In the genomic region with DNA sequence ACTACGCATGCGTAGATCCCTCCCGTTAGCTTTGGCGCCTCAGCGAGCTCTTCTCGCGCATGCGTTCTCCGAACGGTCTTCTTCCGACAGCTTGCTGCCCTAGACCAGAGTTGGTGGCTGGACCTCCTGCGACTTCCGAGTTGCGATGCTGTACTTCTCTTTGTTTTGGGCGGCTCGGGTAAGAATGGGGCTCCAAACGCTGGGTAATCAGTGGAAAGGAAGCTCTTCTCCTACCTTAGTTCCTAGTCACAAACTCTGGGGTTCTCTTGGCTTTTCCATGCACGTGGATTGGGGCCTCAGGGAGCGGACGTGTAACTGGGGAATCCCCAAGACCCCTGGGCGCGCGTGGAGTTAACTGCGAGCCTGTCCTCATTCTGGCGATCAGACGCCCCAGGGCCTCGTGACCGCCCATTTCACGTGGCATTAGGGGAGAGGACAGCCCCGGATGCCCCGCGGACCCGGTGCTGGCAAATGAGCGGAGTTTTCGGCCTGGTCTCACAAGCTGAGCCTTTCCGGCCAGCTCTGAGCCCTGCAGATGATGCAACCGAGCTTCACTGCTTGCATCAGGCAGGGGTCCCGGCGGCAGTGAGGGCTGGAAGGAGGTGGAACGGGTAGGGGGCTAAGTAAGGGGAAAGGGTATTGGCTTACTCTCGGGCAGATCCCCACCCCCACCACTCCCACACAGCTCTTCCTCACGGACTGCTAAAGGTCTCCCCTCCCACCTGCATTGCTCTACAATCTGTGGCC, we compare ENCODE assay signal across 1 cellular context.
TF ChIP-seq lines count a peak whose summit lies in the region.

A gene (plus strand): TSS at position 78 of the 747 bp plus-strand sequence. CDS start 68 bp downstream, at position 146.

TF ChIP-seq in K562, 482 proteins besides CTCF, POLR2A, EP300 and RAD21 (continued from another document and continues in another):
- TF ChIP-seq, protein P1, sequence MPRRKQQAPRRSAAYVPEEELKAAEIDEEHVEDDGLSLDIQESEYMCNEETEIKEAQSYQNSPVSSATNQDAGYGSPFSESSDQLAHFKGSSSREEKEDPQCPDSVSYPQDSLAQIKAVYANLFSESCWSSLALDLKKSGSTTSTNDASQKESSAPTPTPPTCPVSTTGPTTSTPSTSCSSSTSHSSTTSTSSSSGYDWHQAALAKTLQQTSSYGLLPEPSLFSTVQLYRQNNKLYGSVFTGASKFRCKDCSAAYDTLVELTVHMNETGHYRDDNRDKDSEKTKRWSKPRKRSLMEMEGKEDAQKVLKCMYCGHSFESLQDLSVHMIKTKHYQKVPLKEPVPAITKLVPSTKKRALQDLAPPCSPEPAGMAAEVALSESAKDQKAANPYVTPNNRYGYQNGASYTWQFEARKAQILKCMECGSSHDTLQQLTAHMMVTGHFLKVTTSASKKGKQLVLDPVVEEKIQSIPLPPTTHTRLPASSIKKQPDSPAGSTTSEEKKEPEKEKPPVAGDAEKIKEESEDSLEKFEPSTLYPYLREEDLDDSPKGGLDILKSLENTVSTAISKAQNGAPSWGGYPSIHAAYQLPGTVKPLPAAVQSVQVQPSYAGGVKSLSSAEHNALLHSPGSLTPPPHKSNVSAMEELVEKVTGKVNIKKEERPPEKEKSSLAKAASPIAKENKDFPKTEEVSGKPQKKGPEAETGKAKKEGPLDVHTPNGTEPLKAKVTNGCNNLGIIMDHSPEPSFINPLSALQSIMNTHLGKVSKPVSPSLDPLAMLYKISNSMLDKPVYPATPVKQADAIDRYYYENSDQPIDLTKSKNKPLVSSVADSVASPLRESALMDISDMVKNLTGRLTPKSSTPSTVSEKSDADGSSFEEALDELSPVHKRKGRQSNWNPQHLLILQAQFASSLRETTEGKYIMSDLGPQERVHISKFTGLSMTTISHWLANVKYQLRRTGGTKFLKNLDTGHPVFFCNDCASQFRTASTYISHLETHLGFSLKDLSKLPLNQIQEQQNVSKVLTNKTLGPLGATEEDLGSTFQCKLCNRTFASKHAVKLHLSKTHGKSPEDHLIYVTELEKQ (CRISPR knock-in tag; IDR thresholded peaks at IDR 0.05): no peak
- TF ChIP-seq ELF4 (CRISPR knock-in tag; IDR thresholded peaks at IDR 0.05) (no peak), RCOR1 (IDR thresholded peaks at IDR 0.05; ENCODE audit: borderline replicate concordance in 1 of 2, low read depth in 2 of 2, low read length in 2 of 2) (no peak), NR3C1 (CRISPR knock-in tag; IDR thresholded peaks at IDR 0.05) (no peak), FOS (IDR thresholded peaks at IDR 0.05; ENCODE audit: extremely low read depth, insufficient read length) (no peak), NUFIP1 (IDR thresholded peaks at IDR 0.05; ENCODE audit: partially characterized antibody) (no peak), TARDBP (IDR thresholded peaks at IDR 0.05) (no peak; the same call in 1 of the 2 replicates), SRF (CRISPR knock-in tag; IDR thresholded peaks at IDR 0.05) (no peak), GATAD2A (IDR thresholded peaks at IDR 0.05) (no peak), SREBF1 (IDR thresholded peaks at IDR 0.05; ENCODE audit: borderline replicate concordance, low read depth, low read length) (no peak), ELF1 (tag; IDR thresholded peaks at IDR 0.05) (no peak), EP400 (IDR thresholded peaks at IDR 0.05) (peak; percentile 96), GATAD2B (IDR thresholded peaks at IDR 0.05; ENCODE audit: borderline replicate concordance) (no peak), ZSCAN32 (CRISPR knock-in tag; IDR thresholded peaks at IDR 0.05) (peak; percentile 92), NONO (IDR thresholded peaks at IDR 0.05; ENCODE audit: low read depth in 2 of 2, low read length in 1 of 2) (no peak), MCM7 (IDR thresholded peaks at IDR 0.05) (no peak), SRSF1 (IDR thresholded peaks at IDR 0.05; ENCODE audit: low read depth, low read length) (no peak), ZFP36 (IDR thresholded peaks at IDR 0.05; ENCODE audit: low read depth, low read length, partially characterized antibody) (peak; percentile 3), ZNF436 (CRISPR knock-in tag; IDR thresholded peaks at IDR 0.05) (no peak), PURB (CRISPR knock-in tag; IDR thresholded peaks at IDR 0.05; ENCODE audit: low read depth) (no peak), HDAC2 (IDR thresholded peaks at IDR 0.05) (peak; percentile 63; the same call in 1 of the 2 replicates), TAF1 (IDR thresholded peaks at IDR 0.05; ENCODE audit: control insufficient read depth, extremely low read depth, insufficient read depth, low read length, severe bottlenecking) (peak; percentile 54), SIN3A (IDR thresholded peaks at IDR 0.05; ENCODE audit: borderline replicate concordance in 2 of 2, control insufficient read depth in 1 of 2, low read depth in 2 of 2, low read length in 2 of 2) (peak in 1 of 2 experiments; percentile 30; a peak in 1 of 4 replicates), ARNT (IDR thresholded peaks at IDR 0.05) (no peak), U2AF2 (optimal IDR thresholded peaks at IDR 0.05; ENCODE audit: low read depth, low read length) (no peak), ZNF232 (CRISPR knock-in tag; IDR thresholded peaks at IDR 0.05) (no peak; the same call in 1 of the 2 replicates), ZKSCAN8 (CRISPR knock-in tag; IDR thresholded peaks at IDR 0.05) (peak; percentile 62; the same call in 1 of the 2 replicates), HMGN3 (IDR thresholded peaks at IDR 0.05; ENCODE audit: borderline replicate concordance, extremely low read depth, insufficient read length, low read depth, low read length) (peak; percentile 27), ILK (tag; IDR thresholded peaks at IDR 0.05; ENCODE audit: borderline replicate concordance, low read depth) (no peak), CREBBP (IDR thresholded peaks at IDR 0.05; ENCODE audit: low read depth, low read length) (no peak)
- TF ChIP-seq, protein P2, sequence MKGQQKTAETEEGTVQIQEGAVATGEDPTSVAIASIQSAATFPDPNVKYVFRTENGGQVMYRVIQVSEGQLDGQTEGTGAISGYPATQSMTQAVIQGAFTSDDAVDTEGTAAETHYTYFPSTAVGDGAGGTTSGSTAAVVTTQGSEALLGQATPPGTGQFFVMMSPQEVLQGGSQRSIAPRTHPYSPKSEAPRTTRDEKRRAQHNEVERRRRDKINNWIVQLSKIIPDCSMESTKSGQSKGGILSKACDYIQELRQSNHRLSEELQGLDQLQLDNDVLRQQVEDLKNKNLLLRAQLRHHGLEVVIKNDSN (CRISPR knock-in tag; IDR thresholded peaks at IDR 0.05): peak; percentile 69
- TF ChIP-seq, protein P3, sequence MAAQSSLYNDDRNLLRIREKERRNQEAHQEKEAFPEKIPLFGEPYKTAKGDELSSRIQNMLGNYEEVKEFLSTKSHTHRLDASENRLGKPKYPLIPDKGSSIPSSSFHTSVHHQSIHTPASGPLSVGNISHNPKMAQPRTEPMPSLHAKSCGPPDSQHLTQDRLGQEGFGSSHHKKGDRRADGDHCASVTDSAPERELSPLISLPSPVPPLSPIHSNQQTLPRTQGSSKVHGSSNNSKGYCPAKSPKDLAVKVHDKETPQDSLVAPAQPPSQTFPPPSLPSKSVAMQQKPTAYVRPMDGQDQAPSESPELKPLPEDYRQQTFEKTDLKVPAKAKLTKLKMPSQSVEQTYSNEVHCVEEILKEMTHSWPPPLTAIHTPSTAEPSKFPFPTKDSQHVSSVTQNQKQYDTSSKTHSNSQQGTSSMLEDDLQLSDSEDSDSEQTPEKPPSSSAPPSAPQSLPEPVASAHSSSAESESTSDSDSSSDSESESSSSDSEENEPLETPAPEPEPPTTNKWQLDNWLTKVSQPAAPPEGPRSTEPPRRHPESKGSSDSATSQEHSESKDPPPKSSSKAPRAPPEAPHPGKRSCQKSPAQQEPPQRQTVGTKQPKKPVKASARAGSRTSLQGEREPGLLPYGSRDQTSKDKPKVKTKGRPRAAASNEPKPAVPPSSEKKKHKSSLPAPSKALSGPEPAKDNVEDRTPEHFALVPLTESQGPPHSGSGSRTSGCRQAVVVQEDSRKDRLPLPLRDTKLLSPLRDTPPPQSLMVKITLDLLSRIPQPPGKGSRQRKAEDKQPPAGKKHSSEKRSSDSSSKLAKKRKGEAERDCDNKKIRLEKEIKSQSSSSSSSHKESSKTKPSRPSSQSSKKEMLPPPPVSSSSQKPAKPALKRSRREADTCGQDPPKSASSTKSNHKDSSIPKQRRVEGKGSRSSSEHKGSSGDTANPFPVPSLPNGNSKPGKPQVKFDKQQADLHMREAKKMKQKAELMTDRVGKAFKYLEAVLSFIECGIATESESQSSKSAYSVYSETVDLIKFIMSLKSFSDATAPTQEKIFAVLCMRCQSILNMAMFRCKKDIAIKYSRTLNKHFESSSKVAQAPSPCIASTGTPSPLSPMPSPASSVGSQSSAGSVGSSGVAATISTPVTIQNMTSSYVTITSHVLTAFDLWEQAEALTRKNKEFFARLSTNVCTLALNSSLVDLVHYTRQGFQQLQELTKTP (IDR thresholded peaks at IDR 0.05; ENCODE audit: low read depth in 1 of 2, partially characterized antibody in 2 of 2): no peak
- TF ChIP-seq, protein P4, sequence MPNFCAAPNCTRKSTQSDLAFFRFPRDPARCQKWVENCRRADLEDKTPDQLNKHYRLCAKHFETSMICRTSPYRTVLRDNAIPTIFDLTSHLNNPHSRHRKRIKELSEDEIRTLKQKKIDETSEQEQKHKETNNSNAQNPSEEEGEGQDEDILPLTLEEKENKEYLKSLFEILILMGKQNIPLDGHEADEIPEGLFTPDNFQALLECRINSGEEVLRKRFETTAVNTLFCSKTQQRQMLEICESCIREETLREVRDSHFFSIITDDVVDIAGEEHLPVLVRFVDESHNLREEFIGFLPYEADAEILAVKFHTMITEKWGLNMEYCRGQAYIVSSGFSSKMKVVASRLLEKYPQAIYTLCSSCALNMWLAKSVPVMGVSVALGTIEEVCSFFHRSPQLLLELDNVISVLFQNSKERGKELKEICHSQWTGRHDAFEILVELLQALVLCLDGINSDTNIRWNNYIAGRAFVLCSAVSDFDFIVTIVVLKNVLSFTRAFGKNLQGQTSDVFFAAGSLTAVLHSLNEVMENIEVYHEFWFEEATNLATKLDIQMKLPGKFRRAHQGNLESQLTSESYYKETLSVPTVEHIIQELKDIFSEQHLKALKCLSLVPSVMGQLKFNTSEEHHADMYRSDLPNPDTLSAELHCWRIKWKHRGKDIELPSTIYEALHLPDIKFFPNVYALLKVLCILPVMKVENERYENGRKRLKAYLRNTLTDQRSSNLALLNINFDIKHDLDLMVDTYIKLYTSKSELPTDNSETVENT (CRISPR knock-in tag; IDR thresholded peaks at IDR 0.05): no peak
- TF ChIP-seq, protein P5, sequence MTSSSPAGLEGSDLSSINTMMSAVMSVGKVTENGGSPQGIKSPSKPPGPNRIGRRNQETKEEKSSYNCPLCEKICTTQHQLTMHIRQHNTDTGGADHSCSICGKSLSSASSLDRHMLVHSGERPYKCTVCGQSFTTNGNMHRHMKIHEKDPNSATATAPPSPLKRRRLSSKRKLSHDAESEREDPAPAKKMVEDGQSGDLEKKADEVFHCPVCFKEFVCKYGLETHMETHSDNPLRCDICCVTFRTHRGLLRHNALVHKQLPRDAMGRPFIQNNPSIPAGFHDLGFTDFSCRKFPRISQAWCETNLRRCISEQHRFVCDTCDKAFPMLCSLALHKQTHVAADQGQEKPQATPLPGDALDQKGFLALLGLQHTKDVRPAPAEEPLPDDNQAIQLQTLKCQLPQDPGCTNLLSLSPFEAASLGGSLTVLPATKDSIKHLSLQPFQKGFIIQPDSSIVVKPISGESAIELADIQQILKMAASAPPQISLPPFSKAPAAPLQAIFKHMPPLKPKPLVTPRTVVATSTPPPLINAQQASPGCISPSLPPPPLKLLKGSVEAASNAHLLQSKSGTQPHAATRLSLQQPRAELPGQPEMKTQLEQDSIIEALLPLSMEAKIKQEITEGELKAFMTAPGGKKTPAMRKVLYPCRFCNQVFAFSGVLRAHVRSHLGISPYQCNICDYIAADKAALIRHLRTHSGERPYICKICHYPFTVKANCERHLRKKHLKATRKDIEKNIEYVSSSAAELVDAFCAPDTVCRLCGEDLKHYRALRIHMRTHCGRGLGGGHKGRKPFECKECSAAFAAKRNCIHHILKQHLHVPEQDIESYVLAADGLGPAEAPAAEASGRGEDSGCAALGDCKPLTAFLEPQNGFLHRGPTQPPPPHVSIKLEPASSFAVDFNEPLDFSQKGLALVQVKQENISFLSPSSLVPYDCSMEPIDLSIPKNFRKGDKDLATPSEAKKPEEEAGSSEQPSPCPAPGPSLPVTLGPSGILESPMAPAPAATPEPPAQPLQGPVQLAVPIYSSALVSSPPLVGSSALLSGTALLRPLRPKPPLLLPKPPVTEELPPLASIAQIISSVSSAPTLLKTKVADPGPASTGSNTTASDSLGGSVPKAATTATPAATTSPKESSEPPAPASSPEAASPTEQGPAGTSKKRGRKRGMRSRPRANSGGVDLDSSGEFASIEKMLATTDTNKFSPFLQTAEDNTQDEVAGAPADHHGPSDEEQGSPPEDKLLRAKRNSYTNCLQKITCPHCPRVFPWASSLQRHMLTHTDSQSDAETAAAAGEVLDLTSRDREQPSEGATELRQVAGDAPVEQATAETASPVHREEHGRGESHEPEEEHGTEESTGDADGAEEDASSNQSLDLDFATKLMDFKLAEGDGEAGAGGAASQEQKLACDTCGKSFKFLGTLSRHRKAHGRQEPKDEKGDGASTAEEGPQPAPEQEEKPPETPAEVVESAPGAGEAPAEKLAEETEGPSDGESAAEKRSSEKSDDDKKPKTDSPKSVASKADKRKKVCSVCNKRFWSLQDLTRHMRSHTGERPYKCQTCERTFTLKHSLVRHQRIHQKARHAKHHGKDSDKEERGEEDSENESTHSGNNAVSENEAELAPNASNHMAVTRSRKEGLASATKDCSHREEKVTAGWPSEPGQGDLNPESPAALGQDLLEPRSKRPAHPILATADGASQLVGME (CRISPR knock-in tag; IDR thresholded peaks at IDR 0.05): peak; percentile 71; the same call in 1 of the 2 replicates
- TF ChIP-seq, protein P6, sequence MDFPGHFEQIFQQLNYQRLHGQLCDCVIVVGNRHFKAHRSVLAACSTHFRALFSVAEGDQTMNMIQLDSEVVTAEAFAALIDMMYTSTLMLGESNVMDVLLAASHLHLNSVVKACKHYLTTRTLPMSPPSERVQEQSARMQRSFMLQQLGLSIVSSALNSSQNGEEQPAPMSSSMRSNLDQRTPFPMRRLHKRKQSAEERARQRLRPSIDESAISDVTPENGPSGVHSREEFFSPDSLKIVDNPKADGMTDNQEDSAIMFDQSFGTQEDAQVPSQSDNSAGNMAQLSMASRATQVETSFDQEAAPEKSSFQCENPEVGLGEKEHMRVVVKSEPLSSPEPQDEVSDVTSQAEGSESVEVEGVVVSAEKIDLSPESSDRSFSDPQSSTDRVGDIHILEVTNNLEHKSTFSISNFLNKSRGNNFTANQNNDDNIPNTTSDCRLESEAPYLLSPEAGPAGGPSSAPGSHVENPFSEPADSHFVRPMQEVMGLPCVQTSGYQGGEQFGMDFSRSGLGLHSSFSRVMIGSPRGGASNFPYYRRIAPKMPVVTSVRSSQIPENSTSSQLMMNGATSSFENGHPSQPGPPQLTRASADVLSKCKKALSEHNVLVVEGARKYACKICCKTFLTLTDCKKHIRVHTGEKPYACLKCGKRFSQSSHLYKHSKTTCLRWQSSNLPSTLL (IDR thresholded peaks at IDR 0.05): no peak
- TF ChIP-seq, protein P7, sequence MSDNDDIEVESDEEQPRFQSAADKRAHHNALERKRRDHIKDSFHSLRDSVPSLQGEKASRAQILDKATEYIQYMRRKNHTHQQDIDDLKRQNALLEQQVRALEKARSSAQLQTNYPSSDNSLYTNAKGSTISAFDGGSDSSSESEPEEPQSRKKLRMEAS (CRISPR knock-in tag; IDR thresholded peaks at IDR 0.05): peak; percentile 76
- TF ChIP-seq, protein P8, sequence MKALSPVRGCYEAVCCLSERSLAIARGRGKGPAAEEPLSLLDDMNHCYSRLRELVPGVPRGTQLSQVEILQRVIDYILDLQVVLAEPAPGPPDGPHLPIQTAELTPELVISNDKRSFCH (CRISPR knock-in tag; IDR thresholded peaks at IDR 0.05): no peak
- TF ChIP-seq, protein P8 (tag; IDR thresholded peaks at IDR 0.05): no peak; the same call in 1 of the 2 replicates
